1 cellular context compared by ENCODE assay signal in genomic region chr11:61429691-61430582, GRCh38.
A peak's percentile ranks its signal among the peaks of the same experiment; 100 is the strongest.
TF ChIP-seq lines count a peak whose summit lies in the region.

Gene CPSF7 (minus strand): TSS chr11:61429975. CDS start chr11:61429235, 740 bp downstream.
Gene SDHAF2 (plus strand): TSS chr11:61430124. CDS start chr11:61430147, 23 bp downstream.

TF ChIP-seq in HepG2, 621 proteins besides CTCF, POLR2A, EP300 and RAD21 (continued from another document and continues in another):
- TF ChIP-seq, protein P1, sequence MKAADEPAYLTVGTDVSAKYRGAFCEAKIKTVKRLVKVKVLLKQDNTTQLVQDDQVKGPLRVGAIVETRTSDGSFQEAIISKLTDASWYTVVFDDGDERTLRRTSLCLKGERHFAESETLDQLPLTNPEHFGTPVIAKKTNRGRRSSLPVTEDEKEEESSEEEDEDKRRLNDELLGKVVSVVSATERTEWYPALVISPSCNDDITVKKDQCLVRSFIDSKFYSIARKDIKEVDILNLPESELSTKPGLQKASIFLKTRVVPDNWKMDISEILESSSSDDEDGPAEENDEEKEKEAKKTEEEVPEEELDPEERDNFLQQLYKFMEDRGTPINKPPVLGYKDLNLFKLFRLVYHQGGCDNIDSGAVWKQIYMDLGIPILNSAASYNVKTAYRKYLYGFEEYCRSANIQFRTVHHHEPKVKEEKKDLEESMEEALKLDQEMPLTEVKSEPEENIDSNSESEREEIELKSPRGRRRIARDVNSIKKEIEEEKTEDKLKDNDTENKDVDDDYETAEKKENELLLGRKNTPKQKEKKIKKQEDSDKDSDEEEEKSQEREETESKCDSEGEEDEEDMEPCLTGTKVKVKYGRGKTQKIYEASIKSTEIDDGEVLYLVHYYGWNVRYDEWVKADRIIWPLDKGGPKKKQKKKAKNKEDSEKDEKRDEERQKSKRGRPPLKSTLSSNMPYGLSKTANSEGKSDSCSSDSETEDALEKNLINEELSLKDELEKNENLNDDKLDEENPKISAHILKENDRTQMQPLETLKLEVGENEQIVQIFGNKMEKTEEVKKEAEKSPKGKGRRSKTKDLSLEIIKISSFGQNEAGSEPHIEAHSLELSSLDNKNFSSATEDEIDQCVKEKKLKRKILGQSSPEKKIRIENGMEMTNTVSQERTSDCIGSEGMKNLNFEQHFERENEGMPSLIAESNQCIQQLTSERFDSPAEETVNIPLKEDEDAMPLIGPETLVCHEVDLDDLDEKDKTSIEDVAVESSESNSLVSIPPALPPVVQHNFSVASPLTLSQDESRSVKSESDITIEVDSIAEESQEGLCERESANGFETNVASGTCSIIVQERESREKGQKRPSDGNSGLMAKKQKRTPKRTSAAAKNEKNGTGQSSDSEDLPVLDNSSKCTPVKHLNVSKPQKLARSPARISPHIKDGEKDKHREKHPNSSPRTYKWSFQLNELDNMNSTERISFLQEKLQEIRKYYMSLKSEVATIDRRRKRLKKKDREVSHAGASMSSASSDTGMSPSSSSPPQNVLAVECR (CRISPR knock-in tag; IDR thresholded peaks at IDR 0.05; ENCODE audit: borderline replicate concordance): peak; percentile 94; the same call in 1 of the 2 replicates
- TF ChIP-seq ZNF772 (CRISPR knock-in tag; IDR thresholded peaks at IDR 0.05) (peak; percentile 55), WIZ (CRISPR knock-in tag; IDR thresholded peaks at IDR 0.05) (no peak; the same call in 1 of the 2 replicates), ZIK1 (CRISPR knock-in tag; IDR thresholded peaks at IDR 0.05; ENCODE audit: borderline replicate concordance, low read depth) (no peak), ZNF558 (CRISPR knock-in tag; IDR thresholded peaks at IDR 0.05; ENCODE audit: borderline replicate concordance) (peak; percentile 85; the same call in 1 of the 2 replicates), HDAC1 (CRISPR knock-in tag; IDR thresholded peaks at IDR 0.05) (peak; percentile 96), GTF3A (CRISPR knock-in tag; conservative IDR thresholded peaks at IDR 0.05) (no peak), THAP11 (CRISPR knock-in tag; IDR thresholded peaks at IDR 0.05) (peak; percentile 93), SKIL (CRISPR knock-in tag; IDR thresholded peaks at IDR 0.05; ENCODE audit: borderline replicate concordance) (peak; percentile 13; the same call in 1 of the 2 replicates), ZNF281 (CRISPR knock-in tag; IDR thresholded peaks at IDR 0.05; ENCODE audit: borderline replicate concordance) (peak; percentile 3; the same call in 1 of the 2 replicates), JUN (CRISPR knock-in tag; IDR thresholded peaks at IDR 0.05) (0 out of 2 replicates have a peak, but pooled peaks have one; percentile 59), CREBL2 (CRISPR knock-in tag; IDR thresholded peaks at IDR 0.05; ENCODE audit: borderline replicate concordance) (0 out of 2 replicates have a peak, but pooled peaks have one; percentile 33), SIN3A (IDR thresholded peaks at IDR 0.05; ENCODE audit: borderline replicate concordance, low read depth, low read length) (peak; percentile 81; the same call in 1 of the 2 replicates), MTF2 (CRISPR knock-in tag; IDR thresholded peaks at IDR 0.05; ENCODE audit: borderline replicate concordance) (peak; percentile 71; the same call in 1 of the 2 replicates), PTBP1 (IDR thresholded peaks at IDR 0.05; ENCODE audit: low read depth, low read length, poor library complexity, severe bottlenecking) (no peak), HNF1B (CRISPR knock-in tag; IDR thresholded peaks at IDR 0.05) (peak; percentile 85), IRF9 (CRISPR knock-in tag; IDR thresholded peaks at IDR 0.05; ENCODE audit: borderline replicate concordance) (peak; percentile 37; the same call in 1 of the 2 replicates), ZNF781 (CRISPR knock-in tag; IDR thresholded peaks at IDR 0.05; ENCODE audit: borderline replicate concordance, not compliant biosample characterization) (peak; percentile 48), KDM5A (IDR thresholded peaks at IDR 0.05; ENCODE audit: borderline replicate concordance, low read length) (peak; percentile 81), ZBTB44 (CRISPR knock-in tag; IDR thresholded peaks at IDR 0.05) (no peak), ZNF891 (CRISPR knock-in tag; IDR thresholded peaks at IDR 0.05) (peak; percentile 89; the same call in 1 of the 2 replicates), ARNT2 (CRISPR knock-in tag; IDR thresholded peaks at IDR 0.05; ENCODE audit: low read depth) (peak; percentile 85), REXO4 (CRISPR knock-in tag; IDR thresholded peaks at IDR 0.05; ENCODE audit: borderline replicate concordance) (0 out of 2 replicates have a peak, but pooled peaks have one; percentile 73), ZNF75D (CRISPR knock-in tag; IDR thresholded peaks at IDR 0.05; ENCODE audit: borderline replicate concordance) (0 out of 2 replicates have a peak, but pooled peaks have one; percentile 80), PBX3 (CRISPR knock-in tag; IDR thresholded peaks at IDR 0.05; ENCODE audit: borderline replicate concordance) (0 out of 2 replicates have a peak, but pooled peaks have one; percentile 68)
- TF ChIP-seq, protein P2, sequence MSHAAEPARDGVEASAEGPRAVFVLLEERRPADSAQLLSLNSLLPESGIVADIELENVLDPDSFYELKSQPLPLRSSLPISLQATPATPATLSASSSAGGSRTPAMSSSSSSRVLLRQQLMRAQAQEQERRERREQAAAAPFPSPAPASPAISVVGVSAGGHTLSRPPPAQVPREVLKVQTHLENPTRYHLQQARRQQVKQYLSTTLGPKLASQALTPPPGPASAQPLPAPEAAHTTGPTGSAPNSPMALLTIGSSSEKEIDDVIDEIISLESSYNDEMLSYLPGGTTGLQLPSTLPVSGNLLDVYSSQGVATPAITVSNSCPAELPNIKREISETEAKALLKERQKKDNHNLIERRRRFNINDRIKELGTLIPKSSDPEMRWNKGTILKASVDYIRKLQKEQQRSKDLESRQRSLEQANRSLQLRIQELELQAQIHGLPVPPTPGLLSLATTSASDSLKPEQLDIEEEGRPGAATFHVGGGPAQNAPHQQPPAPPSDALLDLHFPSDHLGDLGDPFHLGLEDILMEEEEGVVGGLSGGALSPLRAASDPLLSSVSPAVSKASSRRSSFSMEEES (CRISPR knock-in tag; IDR thresholded peaks at IDR 0.05): peak; percentile 34; the same call in 1 of the 2 replicates
- TF ChIP-seq, protein P3, sequence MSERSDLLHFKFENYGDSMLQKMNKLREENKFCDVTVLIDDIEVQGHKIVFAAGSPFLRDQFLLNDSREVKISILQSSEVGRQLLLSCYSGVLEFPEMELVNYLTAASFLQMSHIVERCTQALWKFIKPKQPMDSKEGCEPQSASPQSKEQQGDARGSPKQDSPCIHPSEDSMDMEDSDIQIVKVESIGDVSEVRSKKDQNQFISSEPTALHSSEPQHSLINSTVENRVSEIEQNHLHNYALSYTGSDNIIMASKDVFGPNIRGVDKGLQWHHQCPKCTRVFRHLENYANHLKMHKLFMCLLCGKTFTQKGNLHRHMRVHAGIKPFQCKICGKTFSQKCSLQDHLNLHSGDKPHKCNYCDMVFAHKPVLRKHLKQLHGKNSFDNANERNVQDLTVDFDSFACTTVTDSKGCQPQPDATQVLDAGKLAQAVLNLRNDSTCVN (CRISPR knock-in tag; IDR thresholded peaks at IDR 0.05; ENCODE audit: borderline replicate concordance): peak; percentile 52; the same call in 1 of the 2 replicates
- TF ChIP-seq, protein P4, sequence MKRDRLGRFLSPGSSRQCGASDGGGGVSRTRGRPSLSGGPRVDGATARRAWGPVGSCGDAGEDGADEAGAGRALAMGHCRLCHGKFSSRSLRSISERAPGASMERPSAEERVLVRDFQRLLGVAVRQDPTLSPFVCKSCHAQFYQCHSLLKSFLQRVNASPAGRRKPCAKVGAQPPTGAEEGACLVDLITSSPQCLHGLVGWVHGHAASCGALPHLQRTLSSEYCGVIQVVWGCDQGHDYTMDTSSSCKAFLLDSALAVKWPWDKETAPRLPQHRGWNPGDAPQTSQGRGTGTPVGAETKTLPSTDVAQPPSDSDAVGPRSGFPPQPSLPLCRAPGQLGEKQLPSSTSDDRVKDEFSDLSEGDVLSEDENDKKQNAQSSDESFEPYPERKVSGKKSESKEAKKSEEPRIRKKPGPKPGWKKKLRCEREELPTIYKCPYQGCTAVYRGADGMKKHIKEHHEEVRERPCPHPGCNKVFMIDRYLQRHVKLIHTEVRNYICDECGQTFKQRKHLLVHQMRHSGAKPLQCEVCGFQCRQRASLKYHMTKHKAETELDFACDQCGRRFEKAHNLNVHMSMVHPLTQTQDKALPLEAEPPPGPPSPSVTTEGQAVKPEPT (CRISPR knock-in tag; IDR thresholded peaks at IDR 0.05; ENCODE audit: low read depth): 0 out of 2 replicates have a peak, but pooled peaks have one; percentile 66
